Comparison of ENCODE assay signal across 35 cellular contexts in genomic region chr9:12648921-12649320, GRCh38.
"Had no signal": no experiment of that assay in that cellular context is flagged by ENCODE, and none has a peak within 500 bp of the region (broad histone marks: within the 10 kb centered on the region; RNA-seq: fewer than 3 reads in every experiment).

No MANE protein-coding gene starts in this region.

- H3K27me3 ChIP-seq: brain microvascular endothelial cell had no signal

- H3K36me3 Mint-ChIP-seq: activated CD4-positive, alpha-beta memory T cell treated with anti-CD3 and anti-CD28 coated beads for 36 hours; activated naive CD8-positive, alpha-beta T cell treated with anti-CD3 and anti-CD28 coated beads for 36 hours; WTC11 had no signal

- ATAC-seq: activated CD4-positive, alpha-beta T cell treated with anti-CD3 and anti-CD28 coated beads for 36 hours; activated CD4-positive, CD25-positive, alpha-beta regulatory T cell treated with anti-CD3 and anti-CD28 coated beads, Interleukin-2, amount 50 U/mL, for 24 hours; activated T-cell treated with anti-CD3 and anti-CD28 coated beads, Interleukin-2, amount 50 U/mL, for 72 hours; activated T-helper 17 cell treated with anti-CD3 and anti-CD28 coated beads, Interleukin-2, amount 50 U/mL, for 72 hours; Right ventricle myocardium inferior; WTC11 had no signal

- FAIRE-seq: RCC 7860 had no signal

- H3K4me2 ChIP-seq: PC-9 had no signal

- H3K9me3 Mint-ChIP-seq: WTC11 had no signal

- H3K4me1 Mint-ChIP-seq: activated CD4-positive, alpha-beta T cell treated with anti-CD3 and anti-CD28 coated beads for 36 hours; activated CD4-positive, alpha-beta T cell treated with anti-CD3 and anti-CD28 coated beads, Interleukin-2, amount 10 ng/mL, durations not matched to agents 7 days and 5 days; activated naive CD8-positive, alpha-beta T cell treated with anti-CD3 and anti-CD28 coated beads for 36 hours; activated T-helper 17 cell treated with anti-CD3 and anti-CD28 coated beads, Interleukin-2, amount 50 U/mL, for 72 hours; WTC11 had no signal

- H3K4me3 ChIP-seq: MG63, PC-9 had no signal

- H3K27me3 Mint-ChIP-seq: activated CD4-positive, alpha-beta memory T cell treated with anti-CD3 and anti-CD28 coated beads for 36 hours; activated CD4-positive, alpha-beta T cell treated with anti-CD3 and anti-CD28 coated beads for 36 hours; activated CD4-positive, alpha-beta T cell treated with anti-CD3 and anti-CD28 coated beads, Interleukin-2, amount 10 ng/mL, durations not matched to agents 7 days and 5 days; activated naive CD8-positive, alpha-beta T cell treated with anti-CD3 and anti-CD28 coated beads for 36 hours; activated T-helper 17 cell treated with anti-CD3 and anti-CD28 coated beads, Interleukin-2, amount 50 U/mL, for 72 hours had no signal

- DNase-seq: activated CD4-positive, alpha-beta memory T cell treated with anti-CD3 and anti-CD28 coated beads for 36 hours; activated CD4-positive, alpha-beta T cell treated with anti-CD3 and anti-CD28 coated beads for 36 hours; activated CD4-positive, alpha-beta T cell treated with anti-CD3 and anti-CD28 coated beads, Interleukin-2, amount 10 ng/mL, durations not matched to agents 7 days and 5 days; activated effector memory CD4-positive, alpha-beta T cell treated with anti-CD3 and anti-CD28 coated beads, Interleukin-2, amount 50 U/mL, for 16 hours; activated naive CD4-positive, alpha-beta T cell; activated naive CD4-positive, alpha-beta T cell treated with anti-CD3 and anti-CD28 coated beads, Interleukin-2, amount 50 U/mL, for 16 hours; activated naive CD8-positive, alpha-beta T cell treated with anti-CD3 and anti-CD28 coated beads for 36 hours; activated T-cell treated with anti-CD3 and anti-CD28 coated beads, Interleukin-2, amount 50 U/mL, for 1 hour; activated T-cell treated with anti-CD3 and anti-CD28 coated beads, Interleukin-2, amount 50 U/mL, for 72 hours; amniotic stem cell; aorta; brain microvascular endothelial cell; central memory CD4-positive, alpha-beta T cell; Kasumi-1; KG1; MG63; NCI-H1048; NCI-H1105 treated with DMSO at 0.1 percent for 48 hours; NCI-H1436; NCI-H1694; NCI-H1930; NCI-H2081 treated with DMSO at 0.1 percent for 48 hours; NCI-H226; NCI-H446 treated with DMSO at 0.1 percent for 48 hours; NCI-H524; PC-9; SIG-M5 had no signal

- H3K4me3 Mint-ChIP-seq: activated CD4-positive, alpha-beta memory T cell treated with anti-CD3 and anti-CD28 coated beads for 36 hours; activated CD4-positive, alpha-beta T cell treated with anti-CD3 and anti-CD28 coated beads for 36 hours; activated CD4-positive, alpha-beta T cell treated with anti-CD3 and anti-CD28 coated beads, Interleukin-2, amount 10 ng/mL, durations not matched to agents 7 days and 5 days; activated naive CD8-positive, alpha-beta T cell treated with anti-CD3 and anti-CD28 coated beads for 36 hours; activated T-cell treated with anti-CD3 and anti-CD28 coated beads, Interleukin-2, amount 50 U/mL, for 72 hours; activated T-helper 17 cell treated with anti-CD3 and anti-CD28 coated beads, Interleukin-2, amount 50 U/mL, for 72 hours; T-helper 1 cell treated with Interleukin-12 subunit alpha and Interleukin-12 subunit beta and Interleukin-4 antibody, amounts not matched to agents 30 μg/mL and 1 μg/mL, for 36 hours; T-helper 2 cell treated with Interferon-gamma antibody and Interleukin-4, amounts not matched to agents 5 μg/mL and 100 μg/mL, for 36 hours; WTC11 had no signal

- H3K27ac Mint-ChIP-seq: activated CD4-positive, alpha-beta memory T cell treated with anti-CD3 and anti-CD28 coated beads for 36 hours; activated CD4-positive, alpha-beta T cell treated with anti-CD3 and anti-CD28 coated beads for 36 hours; activated CD4-positive, alpha-beta T cell treated with anti-CD3 and anti-CD28 coated beads, Interleukin-2, amount 10 ng/mL, durations not matched to agents 7 days and 5 days; activated naive CD8-positive, alpha-beta T cell treated with anti-CD3 and anti-CD28 coated beads for 36 hours; activated T-cell treated with anti-CD3 and anti-CD28 coated beads, Interleukin-2, amount 50 U/mL, for 72 hours; activated T-helper 17 cell treated with anti-CD3 and anti-CD28 coated beads, Interleukin-2, amount 50 U/mL, for 72 hours; T-helper 1 cell treated with Interleukin-12 subunit alpha and Interleukin-12 subunit beta and Interleukin-4 antibody, amounts not matched to agents 30 μg/mL and 1 μg/mL, for 36 hours; T-helper 2 cell treated with Interferon-gamma antibody and Interleukin-4, amounts not matched to agents 5 μg/mL and 100 μg/mL, for 36 hours; WTC11 had no signal

- H3K36me3 ChIP-seq: brain microvascular endothelial cell, MG63 had no signal

- H3K9me3 ChIP-seq: MG63 had no signal

- H3K27ac ChIP-seq: brain microvascular endothelial cell, PC-9, RWPE1 had no signal
